Comparison of ENCODE assay signal across 6 cellular contexts in the genomic region with DNA sequence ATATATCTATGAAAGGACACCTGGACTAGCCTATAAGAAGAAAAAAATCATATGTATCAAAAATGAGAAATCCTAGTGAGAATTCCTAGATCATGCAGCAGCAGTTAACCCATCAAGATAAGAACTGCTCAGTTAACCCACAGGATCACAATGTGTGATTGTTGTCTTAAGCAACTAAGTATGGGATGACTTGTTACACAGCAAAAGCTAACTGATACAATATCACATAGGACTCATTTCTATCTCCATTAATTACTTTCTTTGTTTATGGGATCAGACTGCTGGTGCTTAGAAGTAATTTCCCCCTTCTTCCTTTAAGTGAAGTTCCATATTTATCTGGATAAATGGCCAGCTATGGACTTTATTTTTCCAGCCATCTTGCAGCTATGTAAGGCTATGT.
"Had no signal": no experiment of that assay in that cellular context is flagged by ENCODE, and none has a peak within 500 bp of the region (broad histone marks: within the 10 kb centered on the region; RNA-seq: fewer than 3 reads in every experiment).

No MANE protein-coding gene starts in this region.

- DNase-seq: H7, KG1 had no signal

- ATAC-seq: GM23338, HCT116 had no signal

- H3K9me3 ChIP-seq: HAP-1 had no signal

- H3K4me1 ChIP-seq: HAP-1 had no signal

- H3K4me2 ChIP-seq: GM23338 had no signal

- H3K36me3 ChIP-seq: HAP-1 had no signal

- FAIRE-seq: HTR-8/SVneo had no signal

- H2AFZ ChIP-seq: GM23338 had no signal

- H3K4me3 ChIP-seq: GM23338, HAP-1 had no signal
